Comparison of ENCODE assay signal across 1 cellular context in the genomic region with DNA sequence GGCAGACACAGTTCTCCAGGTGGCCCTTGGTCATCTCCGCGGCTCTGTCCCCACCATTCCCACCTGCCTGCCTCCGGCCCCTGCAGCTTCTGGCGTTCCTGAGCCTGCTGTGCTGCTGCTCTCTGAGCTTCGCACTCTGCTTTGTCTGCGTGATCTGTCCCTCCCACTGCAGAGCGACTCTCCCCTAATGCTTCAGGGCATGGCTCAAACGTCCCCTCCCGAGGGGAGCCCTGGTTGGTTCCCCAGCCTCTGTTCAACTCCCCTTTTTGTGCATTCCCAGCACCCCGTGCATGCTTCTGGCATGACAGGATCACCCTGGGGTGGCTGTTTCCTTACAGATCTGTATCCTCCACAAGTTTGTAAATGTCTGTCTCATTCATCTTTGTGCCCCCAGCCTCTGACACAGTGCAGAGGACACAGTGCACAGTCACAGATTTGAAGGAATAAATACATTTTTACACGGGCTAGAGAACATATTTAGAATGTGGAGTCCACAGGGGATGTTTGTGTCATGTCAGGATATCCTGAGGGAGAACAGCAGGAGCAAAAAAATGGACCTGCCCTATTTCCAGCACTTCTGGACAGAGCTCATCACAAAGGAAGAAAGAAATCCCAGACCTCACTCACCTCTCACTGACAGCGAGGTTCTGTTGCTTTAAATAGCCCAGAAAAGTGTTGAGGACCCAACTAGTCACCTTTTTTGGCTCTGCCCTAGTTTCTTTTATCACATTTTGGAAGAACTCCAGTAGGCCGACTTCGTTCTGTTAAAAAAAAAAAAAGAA.
TF ChIP-seq lines count a peak whose summit lies in the region.

No MANE protein-coding gene starts in this region.

TF ChIP-seq in HepG2, 621 proteins besides CTCF, POLR2A, EP300 and RAD21 (continued from another document):
- TF ChIP-seq AGO1 (IDR thresholded peaks at IDR 0.05; ENCODE audit: low read depth, low read length, poor library complexity, severe bottlenecking), result no peak
